30 cellular contexts compared by ENCODE assay signal in the genomic region with DNA sequence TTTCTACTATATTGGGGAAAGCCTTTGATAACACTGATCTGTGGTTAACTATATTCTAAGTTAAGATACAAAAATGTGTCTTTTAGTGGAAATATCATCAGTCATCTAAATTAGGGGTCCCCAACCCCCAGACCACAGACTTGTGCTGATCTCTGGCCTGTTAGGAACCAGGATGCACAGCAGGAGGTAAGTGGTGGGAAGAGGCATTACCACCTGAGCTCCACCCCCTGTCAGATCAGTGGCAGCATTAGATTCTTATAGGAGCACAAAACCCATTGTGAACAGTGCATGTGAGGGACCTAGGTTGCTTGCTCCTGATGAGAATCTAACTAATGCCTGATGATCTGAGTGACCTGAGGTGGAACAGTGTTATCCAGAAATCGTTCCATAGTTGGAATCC. TPM values are rescaled to one million over a fixed set of nuclear protein-coding genes. Genes with fewer than 3 reads are reported as not detected.
"Had no signal": no experiment of that assay in that cellular context is flagged by ENCODE, and none has a peak within 500 bp of the region (broad histone marks: within the 10 kb centered on the region; RNA-seq: fewer than 3 reads in every experiment).

No MANE protein-coding gene starts in this region.

- H3K9ac ChIP-seq: SK-N-SH had no signal

- H3K9me3 ChIP-seq: SJCRH30, SK-N-SH had no signal

- ATAC-seq: activated CD4-positive, alpha-beta T cell treated with anti-CD3 and anti-CD28 coated beads for 36 hours; activated T-helper 17 cell treated with anti-CD3 and anti-CD28 coated beads, Interleukin-2, amount 50 U/mL, for 72 hours; Panc1; Right ventricle myocardium inferior had no signal

- H3K4me3 ChIP-seq: cardiac muscle cell, MG63, SJCRH30 had no signal

- H3K4me2 ChIP-seq: SK-N-SH had no signal

- H3K4me1 Mint-ChIP-seq: activated CD4-positive, alpha-beta memory T cell treated with anti-CD3 and anti-CD28 coated beads, Interleukin-2, amount 10 ng/mL, durations not matched to agents 7 days and 5 days; activated CD4-positive, alpha-beta T cell treated with anti-CD3 and anti-CD28 coated beads for 36 hours; activated T-helper 17 cell treated with anti-CD3 and anti-CD28 coated beads, Interleukin-2, amount 50 U/mL, for 72 hours had no signal

- DNase-seq: activated CD4-positive, alpha-beta memory T cell treated with anti-CD3 and anti-CD28 coated beads, Interleukin-2, amount 10 ng/mL, durations not matched to agents 7 days and 5 days; activated CD4-positive, alpha-beta T cell treated with anti-CD3 and anti-CD28 coated beads for 36 hours; activated CD4-positive, alpha-beta T cell treated with anti-CD3 and anti-CD28 coated beads, Interleukin-2, amount 50 U/mL, for 1 hour; activated gamma-delta T cell; activated naive CD4-positive, alpha-beta T cell treated with anti-CD3 and anti-CD28 coated beads for 36 hours; activated T-cell treated with anti-CD3 and anti-CD28 coated beads for 4 hours; activated T-cell treated with anti-CD3 and anti-CD28 coated beads, Interleukin-2, amount 50 U/mL, for 48 hours; brain microvascular endothelial cell; MG63; MV-4-11; NCI-H1092 treated with DMSO at 0.1 percent for 48 hours; NCI-H1417 treated with DMSO at 0.1 percent for 48 hours; NCI-H1694; NCI-H2029; NCI-H2107; NCI-H446; NCI-H524; NCI-H82; OCI-M1; RPMI8226; SJCRH30; SK-N-SH; T-helper 1 cell had no signal

- H3K27ac ChIP-seq: brain microvascular endothelial cell, cardiac muscle cell, SJCRH30, VCaP had no signal

- H3K36me3 ChIP-seq: brain microvascular endothelial cell, cardiac muscle cell, MG63, SJCRH30 had no signal

- H3K9me3 Mint-ChIP-seq: activated CD4-positive, alpha-beta memory T cell treated with anti-CD3 and anti-CD28 coated beads, Interleukin-2, amount 10 ng/mL, durations not matched to agents 7 days and 5 days had no signal

- H3K27ac Mint-ChIP-seq: activated CD4-positive, alpha-beta memory T cell treated with anti-CD3 and anti-CD28 coated beads, Interleukin-2, amount 10 ng/mL, durations not matched to agents 7 days and 5 days; activated CD4-positive, alpha-beta T cell treated with anti-CD3 and anti-CD28 coated beads for 36 hours; activated naive CD4-positive, alpha-beta T cell treated with anti-CD3 and anti-CD28 coated beads for 36 hours; activated naive CD8-positive, alpha-beta T cell; activated T-helper 17 cell treated with anti-CD3 and anti-CD28 coated beads, Interleukin-2, amount 50 U/mL, for 72 hours had no signal

- H3K36me3 Mint-ChIP-seq: activated naive CD8-positive, alpha-beta T cell had no signal

- H3K4me1 ChIP-seq: SJCRH30 had no signal

- H3K27me3 Mint-ChIP-seq: activated CD4-positive, alpha-beta memory T cell treated with anti-CD3 and anti-CD28 coated beads, Interleukin-2, amount 10 ng/mL, durations not matched to agents 7 days and 5 days; activated CD4-positive, alpha-beta T cell treated with anti-CD3 and anti-CD28 coated beads for 36 hours; activated naive CD8-positive, alpha-beta T cell; activated T-helper 17 cell treated with anti-CD3 and anti-CD28 coated beads, Interleukin-2, amount 50 U/mL, for 72 hours had no signal

- H3K4me3 Mint-ChIP-seq: activated CD4-positive, alpha-beta memory T cell treated with anti-CD3 and anti-CD28 coated beads, Interleukin-2, amount 10 ng/mL, durations not matched to agents 7 days and 5 days; activated CD4-positive, alpha-beta T cell treated with anti-CD3 and anti-CD28 coated beads for 36 hours; activated naive CD4-positive, alpha-beta T cell treated with anti-CD3 and anti-CD28 coated beads for 36 hours; activated naive CD8-positive, alpha-beta T cell; activated T-helper 17 cell treated with anti-CD3 and anti-CD28 coated beads, Interleukin-2, amount 50 U/mL, for 72 hours had no signal

- H3K27me3 ChIP-seq: brain microvascular endothelial cell, cardiac muscle cell, MG63, SJCRH30 had no signal

RNA-seq across cellular contexts. Expression of a gene that starts 28.3 kb away (rescaled TPM):
- total RNA-seq: activated CD4-positive, alpha-beta memory T cell treated with anti-CD3 and anti-CD28 coated beads, Interleukin-2, amount 10 ng/mL, durations not matched to agents 7 days and 5 days; activated CD4-positive, alpha-beta T cell treated with anti-CD3 and anti-CD28 coated beads for 36 hours; activated CD8-positive, alpha-beta memory T cell treated with anti-CD3 and anti-CD28 coated beads for 36 hours; activated naive CD4-positive, alpha-beta T cell treated with anti-CD3 and anti-CD28 coated beads for 36 hours; activated T-helper 17 cell treated with anti-CD3 and anti-CD28 coated beads, Interleukin-2, amount 50 U/mL, for 72 hours had no signal
- polyA plus RNA-seq: SK-N-SH had no signal
